ENCODE assay signal across 1 cellular context in the genomic region with DNA sequence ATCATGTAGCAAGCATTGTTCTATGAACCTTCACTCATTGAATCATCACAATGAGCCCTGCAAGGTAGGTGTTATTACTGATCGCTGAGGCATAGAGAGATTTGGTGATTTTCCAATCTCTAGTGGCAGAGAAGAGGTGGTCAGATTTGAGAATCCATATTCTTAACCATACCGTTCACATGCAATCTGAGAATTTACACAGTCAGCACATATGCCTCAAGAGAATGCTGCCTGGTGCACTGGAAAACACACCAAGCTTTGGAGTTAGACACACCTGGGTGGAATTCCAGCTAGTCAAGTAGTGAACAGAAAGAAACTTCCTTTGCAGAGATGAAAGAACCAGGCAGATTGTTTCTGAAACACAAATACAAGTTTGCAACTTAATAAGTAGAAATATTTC.
TF ChIP-seq lines count a peak whose summit lies in the region.

No MANE protein-coding gene starts in this region.

TF ChIP-seq in K562, 482 proteins besides CTCF, POLR2A, EP300 and RAD21 (continued from another document):
- TF ChIP-seq, protein P1, sequence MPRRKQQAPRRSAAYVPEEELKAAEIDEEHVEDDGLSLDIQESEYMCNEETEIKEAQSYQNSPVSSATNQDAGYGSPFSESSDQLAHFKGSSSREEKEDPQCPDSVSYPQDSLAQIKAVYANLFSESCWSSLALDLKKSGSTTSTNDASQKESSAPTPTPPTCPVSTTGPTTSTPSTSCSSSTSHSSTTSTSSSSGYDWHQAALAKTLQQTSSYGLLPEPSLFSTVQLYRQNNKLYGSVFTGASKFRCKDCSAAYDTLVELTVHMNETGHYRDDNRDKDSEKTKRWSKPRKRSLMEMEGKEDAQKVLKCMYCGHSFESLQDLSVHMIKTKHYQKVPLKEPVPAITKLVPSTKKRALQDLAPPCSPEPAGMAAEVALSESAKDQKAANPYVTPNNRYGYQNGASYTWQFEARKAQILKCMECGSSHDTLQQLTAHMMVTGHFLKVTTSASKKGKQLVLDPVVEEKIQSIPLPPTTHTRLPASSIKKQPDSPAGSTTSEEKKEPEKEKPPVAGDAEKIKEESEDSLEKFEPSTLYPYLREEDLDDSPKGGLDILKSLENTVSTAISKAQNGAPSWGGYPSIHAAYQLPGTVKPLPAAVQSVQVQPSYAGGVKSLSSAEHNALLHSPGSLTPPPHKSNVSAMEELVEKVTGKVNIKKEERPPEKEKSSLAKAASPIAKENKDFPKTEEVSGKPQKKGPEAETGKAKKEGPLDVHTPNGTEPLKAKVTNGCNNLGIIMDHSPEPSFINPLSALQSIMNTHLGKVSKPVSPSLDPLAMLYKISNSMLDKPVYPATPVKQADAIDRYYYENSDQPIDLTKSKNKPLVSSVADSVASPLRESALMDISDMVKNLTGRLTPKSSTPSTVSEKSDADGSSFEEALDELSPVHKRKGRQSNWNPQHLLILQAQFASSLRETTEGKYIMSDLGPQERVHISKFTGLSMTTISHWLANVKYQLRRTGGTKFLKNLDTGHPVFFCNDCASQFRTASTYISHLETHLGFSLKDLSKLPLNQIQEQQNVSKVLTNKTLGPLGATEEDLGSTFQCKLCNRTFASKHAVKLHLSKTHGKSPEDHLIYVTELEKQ (CRISPR knock-in tag; IDR thresholded peaks at IDR 0.05): no peak
- TF ChIP-seq ZNF324 (CRISPR knock-in tag; IDR thresholded peaks at IDR 0.05) (no peak), BCL6 (CRISPR knock-in tag; IDR thresholded peaks at IDR 0.05) (no peak), C11orf30 (IDR thresholded peaks at IDR 0.05; ENCODE audit: low read depth) (peak; percentile 62), ZHX1 (conservative IDR thresholded peaks at IDR 0.05; ENCODE audit: low read length) (no peak), ZNF57 (CRISPR knock-in tag; IDR thresholded peaks at IDR 0.05) (no peak), ZNF696 (CRISPR knock-in tag; conservative IDR thresholded peaks at IDR 0.05) (no peak), SRSF3 (IDR thresholded peaks at IDR 0.05; ENCODE audit: insufficient read depth, low read length) (no peak), MAFK (IDR thresholded peaks at IDR 0.05; ENCODE audit: low read length) (peak; percentile 44; the same call in 1 of the 2 replicates), ZNF316 (IDR thresholded peaks at IDR 0.05) (peak; percentile 78)
- TF ChIP-seq, protein P2, sequence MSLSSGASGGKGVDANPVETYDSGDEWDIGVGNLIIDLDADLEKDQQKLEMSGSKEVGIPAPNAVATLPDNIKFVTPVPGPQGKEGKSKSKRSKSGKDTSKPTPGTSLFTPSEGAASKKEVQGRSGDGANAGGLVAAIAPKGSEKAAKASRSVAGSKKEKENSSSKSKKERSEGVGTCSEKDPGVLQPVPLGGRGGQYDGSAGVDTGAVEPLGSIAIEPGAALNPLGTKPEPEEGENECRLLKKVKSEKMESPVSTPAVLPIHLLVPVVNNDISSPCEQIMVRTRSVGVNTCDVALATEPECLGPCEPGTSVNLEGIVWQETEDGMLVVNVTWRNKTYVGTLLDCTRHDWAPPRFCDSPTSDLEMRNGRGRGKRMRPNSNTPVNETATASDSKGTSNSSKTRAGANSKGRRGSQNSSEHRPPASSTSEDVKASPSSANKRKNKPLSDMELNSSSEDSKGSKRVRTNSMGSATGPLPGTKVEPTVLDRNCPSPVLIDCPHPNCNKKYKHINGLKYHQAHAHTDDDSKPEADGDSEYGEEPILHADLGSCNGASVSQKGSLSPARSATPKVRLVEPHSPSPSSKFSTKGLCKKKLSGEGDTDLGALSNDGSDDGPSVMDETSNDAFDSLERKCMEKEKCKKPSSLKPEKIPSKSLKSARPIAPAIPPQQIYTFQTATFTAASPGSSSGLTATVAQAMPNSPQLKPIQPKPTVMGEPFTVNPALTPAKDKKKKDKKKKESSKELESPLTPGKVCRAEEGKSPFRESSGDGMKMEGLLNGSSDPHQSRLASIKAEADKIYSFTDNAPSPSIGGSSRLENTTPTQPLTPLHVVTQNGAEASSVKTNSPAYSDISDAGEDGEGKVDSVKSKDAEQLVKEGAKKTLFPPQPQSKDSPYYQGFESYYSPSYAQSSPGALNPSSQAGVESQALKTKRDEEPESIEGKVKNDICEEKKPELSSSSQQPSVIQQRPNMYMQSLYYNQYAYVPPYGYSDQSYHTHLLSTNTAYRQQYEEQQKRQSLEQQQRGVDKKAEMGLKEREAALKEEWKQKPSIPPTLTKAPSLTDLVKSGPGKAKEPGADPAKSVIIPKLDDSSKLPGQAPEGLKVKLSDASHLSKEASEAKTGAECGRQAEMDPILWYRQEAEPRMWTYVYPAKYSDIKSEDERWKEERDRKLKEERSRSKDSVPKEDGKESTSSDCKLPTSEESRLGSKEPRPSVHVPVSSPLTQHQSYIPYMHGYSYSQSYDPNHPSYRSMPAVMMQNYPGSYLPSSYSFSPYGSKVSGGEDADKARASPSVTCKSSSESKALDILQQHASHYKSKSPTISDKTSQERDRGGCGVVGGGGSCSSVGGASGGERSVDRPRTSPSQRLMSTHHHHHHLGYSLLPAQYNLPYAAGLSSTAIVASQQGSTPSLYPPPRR (CRISPR knock-in tag; IDR thresholded peaks at IDR 0.05; ENCODE audit: borderline replicate concordance): no peak
